25 cellular contexts compared by ENCODE assay signal in the genomic region with DNA sequence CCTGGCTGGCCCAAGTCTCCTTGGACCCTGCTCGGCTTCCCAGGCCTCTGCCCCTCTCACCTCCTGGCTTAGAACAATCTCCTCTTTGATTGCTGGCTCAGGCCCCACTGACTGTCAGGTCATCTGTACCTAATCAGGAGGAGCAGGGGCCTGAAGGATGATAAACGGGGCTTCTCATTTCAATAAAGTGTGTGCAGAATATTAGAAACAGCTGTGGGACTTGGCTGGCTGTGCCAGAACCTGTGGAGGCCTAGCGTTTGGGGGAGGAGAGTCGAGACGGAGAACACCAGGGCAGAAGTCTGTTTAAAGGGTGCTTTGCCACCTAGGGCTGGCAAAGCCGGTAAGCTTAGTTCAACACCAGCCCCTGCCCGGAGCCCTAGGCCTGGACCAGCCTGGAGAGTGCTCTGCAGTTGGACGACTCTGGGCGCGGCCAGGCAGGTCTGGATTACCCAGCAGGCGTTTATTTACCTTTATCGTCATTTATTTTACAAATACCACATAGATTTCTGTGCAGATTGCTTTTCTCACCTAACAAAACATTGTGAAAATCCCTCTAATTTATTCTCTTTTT. TPM values are rescaled to one million over a fixed set of nuclear protein-coding genes. Genes with fewer than 3 reads are reported as not detected.
DNase-seq lines count a peak whose midpoint lies in the region; ATAC-seq and TF ChIP-seq lines count a peak whose summit lies in the region.
"Had no signal": no experiment of that assay in that cellular context is flagged by ENCODE, and none has a peak within 500 bp of the region (broad histone marks: within the 10 kb centered on the region; RNA-seq: fewer than 3 reads in every experiment).

No MANE protein-coding gene starts in this region.

- WGBS in heart right ventricle, 2 donors: 76 to 79% methylated on average over 12 of the region's 12 CpGs

- no peak for TF ChIP-seq CTCF in right atrium auricular region (IDR thresholded peaks at IDR 0.05)
- TF ChIP-seq CTCF in heart right ventricle (IDR thresholded peaks at IDR 0.05): no peak
- no peak for TF ChIP-seq CTCF in foreskin keratinocyte (conservative IDR thresholded peaks at IDR 0.05)
- TF ChIP-seq CTCF in uterus (IDR thresholded peaks at IDR 0.05): no peak

- no peak for ATAC-seq in heart right ventricle
- peak; percentile 17 for ATAC-seq in foreskin keratinocyte
- ATAC-seq: left cardiac atrium, Right ventricle myocardium inferior had no signal

- H3K4me3 ChIP-seq in right atrium auricular region (no peak overlapping the region), heart right ventricle (no peak overlapping the region), uterus (no peak overlapping the region), H7 (ENCODE audit: insufficient read depth, low read depth, low read length) (no peak overlapping the region)
- H3K4me3 ChIP-seq: cardiac muscle cell, GM12878 had no signal

- DNase-seq in right atrium auricular region (ENCODE audit: low spot score) (peak; percentile 21), heart right ventricle (no peak), foreskin keratinocyte (no peak), uterus (peak; percentile 81 to 82), NCI-H524 (lab: John Stamatoyannopoulos, UW) (no peak), H7 (no peak)
- DNase-seq: activated CD4-positive, alpha-beta memory T cell treated with anti-CD3 and anti-CD28 coated beads for 36 hours; amygdala; C1 segment of cervical spinal cord; dermis blood vessel endothelial cell; GDM1; Kasumi-1; left cardiac atrium; NCI-H1092 treated with DMSO at 0.1 percent for 48 hours; NCI-H2107; NCI-H526; stimulated activated CD4-positive, alpha-beta T cell treated with anti-CD3 and anti-CD28 coated beads, Interleukin-2, amount 100 ng/mL, for 48 hours; WERI-Rb-1 had no signal

- intact Hi-C loops in heart right ventricle (cut with DNase I) (loop anchor here in 1 of 10 donors (10.0 kb wide), 1 partner anchor 59 kb away; no protein-coding TSS in a partner anchor), uterus (cut with DNase I; ENCODE audit: low total_unique reads) (no loop called here)

- no peak for TF ChIP-seq POLR2A in uterus (IDR thresholded peaks at IDR 0.05)

- H3K36me3 ChIP-seq in right atrium auricular region (no peaks in the 10 kb centered on the region), heart right ventricle (no peaks in the 10 kb centered on the region), uterus (no peaks in the 10 kb centered on the region), H7 (replicated peaks; ENCODE audit: control insufficient read depth, insufficient read depth, low read length) (no peaks in the 10 kb centered on the region)
- H3K36me3 ChIP-seq: cardiac muscle cell, WERI-Rb-1 had no signal

- H3K27me3 ChIP-seq in right atrium auricular region: no peaks in the 10 kb centered on the region
- H3K27me3 ChIP-seq in heart right ventricle: peaks cover 0 to 9% (median 0%) of the 10 kb centered on the region in 7 donors
- H3K27me3 ChIP-seq in foreskin keratinocyte: peaks cover 15% of the 10 kb centered on the region
- H3K27me3 ChIP-seq in uterus: no peaks in the 10 kb centered on the region
- no peaks in the 10 kb centered on the region for H3K27me3 ChIP-seq in H7 (ENCODE audit: control insufficient read depth, insufficient read depth, low read length)
- H3K27me3 ChIP-seq: cardiac muscle cell had no signal

- H3K4me1 ChIP-seq in right atrium auricular region (no peaks in the 10 kb centered on the region), heart right ventricle (peaks cover 0 to 8% (median 0%) of the 10 kb centered on the region in 9 donors), foreskin keratinocyte (no peaks in the 10 kb centered on the region), uterus (no peaks in the 10 kb centered on the region)

- no peaks in the 10 kb centered on the region for H3K9me3 ChIP-seq in right atrium auricular region
- no peaks in the 10 kb centered on the region for H3K9me3 ChIP-seq in heart right ventricle
- H3K9me3 ChIP-seq in uterus: no peaks in the 10 kb centered on the region

- H3K27ac ChIP-seq in right atrium auricular region (no peak overlapping the region), heart right ventricle (no peak overlapping the region), foreskin keratinocyte (no peak overlapping the region), uterus (peak overlapping the region; percentile 53 to 67)
- H3K27ac ChIP-seq: cardiac muscle cell, WERI-Rb-1 had no signal

RNA-seq across cellular contexts. Expression of gene VSIG10L2, which starts 10.1 kb away (rescaled TPM):
- total RNA-seq in right atrium auricular region (not detected), heart right ventricle (under 1 TPM in 1 of 10 donors, not detected in 9; 0.38 TPM), foreskin keratinocyte (not detected in 2 replicates), uterus (1 to 10 TPM in 2 of 4 donors, not detected in 2; 1.1 to 9.5 TPM)
- polyA plus RNA-seq in heart right ventricle (under 1 TPM; 0.15 to 0.35 TPM), foreskin keratinocyte (0.09 and 0.13 TPM in 2 replicates)
- total RNA-seq in H7 (2014; rRNA removed; shearing (Covaris generic)): not detected in 2 replicates
- total RNA-seq: A172; activated CD4-positive, alpha-beta memory T cell treated with anti-CD3 and anti-CD28 coated beads for 36 hours; cardiac muscle cell; dermis blood vessel endothelial cell; GM12878; H1; natural killer cell treated with Interleukin-12 subunit alpha and Interleukin-12 subunit beta and Interleukin-15 and Interleukin-18, amount 100 ng/mL, for 72 hours; skeletal muscle tissue had no signal
- polyA plus RNA-seq: cardiac muscle cell, H1 had no signal

RNA-seq across cellular contexts. Expression of gene DDX25, which starts 31.4 kb away (rescaled TPM):
- not detected for total RNA-seq in right atrium auricular region
- total RNA-seq in heart right ventricle: not detected
- under 1 TPM in 1 of 2 donors, not detected in 1; 0.01 TPM for polyA plus RNA-seq in heart right ventricle
- not detected in 2 replicates for total RNA-seq in foreskin keratinocyte
- polyA plus RNA-seq in foreskin keratinocyte: 0.02 TPM in 1 of 2 replicates, not detected in the other
- total RNA-seq in uterus: 1 to 10 TPM in 1 of 4 donors, under 1 TPM in 1, not detected in 2; 0.46 to 1.1 TPM
- 6.7 and 8.5 TPM in 2 replicates for total RNA-seq in H7 (2014; rRNA removed; shearing (Covaris generic))
- total RNA-seq: A172; activated CD4-positive, alpha-beta memory T cell treated with anti-CD3 and anti-CD28 coated beads for 36 hours; dermis blood vessel endothelial cell; GM12878; natural killer cell treated with Interleukin-12 subunit alpha and Interleukin-12 subunit beta and Interleukin-15 and Interleukin-18, amount 100 ng/mL, for 72 hours; Right ventricle myocardium inferior had no signal

RNA-seq across cellular contexts. Expression of gene PUS3, which starts 32.7 kb away (rescaled TPM):
- total RNA-seq in right atrium auricular region (1 to 10 TPM; 3.1 to 8.7 TPM), heart right ventricle (10 to 100 TPM in 1 of 10 donors, 1 to 10 TPM in 9; 4.9 to 12.4 (median 7.7) TPM), foreskin keratinocyte (12.8 and 13.8 TPM in 2 replicates), uterus (10 to 100 TPM in 2 of 4 donors, 1 to 10 TPM in 2; 1.8 to 19.4 (median 10.2) TPM)
- polyA plus RNA-seq in heart right ventricle (1 to 10 TPM; 7.2 to 8.0 TPM), foreskin keratinocyte (8.9 and 12.9 TPM in 2 replicates)
- total RNA-seq in H7 (2014; rRNA removed; shearing (Covaris generic)): 12.7 and 19.0 TPM in 2 replicates

RNA-seq across cellular contexts. Expression of gene HYLS1, which starts 48.2 kb away (rescaled TPM):
- total RNA-seq in right atrium auricular region: 1 to 10 TPM; 3.5 to 3.7 TPM
- 1 to 10 TPM; 2.0 to 6.4 (median 3.8) TPM for total RNA-seq in heart right ventricle
- 1 to 10 TPM; 2.5 to 3.1 TPM for polyA plus RNA-seq in heart right ventricle
- 13.3 and 14.7 TPM in 2 replicates for total RNA-seq in foreskin keratinocyte
- polyA plus RNA-seq in foreskin keratinocyte: 10.4 and 14.6 TPM in 2 replicates
- total RNA-seq in uterus: 10 to 100 TPM in 1 of 4 donors, 1 to 10 TPM in 2, under 1 TPM in 1; 0.26 to 10.9 (median 4.2) TPM
- total RNA-seq in H7 (2014; rRNA removed; shearing (Covaris generic)): 7.9 and 11.5 TPM in 2 replicates

Comparison
In these comparisons a context has a peak if more than half of its experiments do, and no peak if none do; other contexts are left out.
1. DNase-seq: peak in right atrium auricular region (single experiment) and uterus (2 of 2); none in heart right ventricle (0 of 2), foreskin keratinocyte (0 of 2), NCI-H524 (0 of 2) and H7 (single experiment).
2. H3K27ac ChIP-seq: peak in uterus (2 of 2); none in right atrium auricular region (0 of 2), heart right ventricle (0 of 10) and foreskin keratinocyte (single experiment).